Comparison of ENCODE assay signal across 8 cellular contexts in the genomic region with DNA sequence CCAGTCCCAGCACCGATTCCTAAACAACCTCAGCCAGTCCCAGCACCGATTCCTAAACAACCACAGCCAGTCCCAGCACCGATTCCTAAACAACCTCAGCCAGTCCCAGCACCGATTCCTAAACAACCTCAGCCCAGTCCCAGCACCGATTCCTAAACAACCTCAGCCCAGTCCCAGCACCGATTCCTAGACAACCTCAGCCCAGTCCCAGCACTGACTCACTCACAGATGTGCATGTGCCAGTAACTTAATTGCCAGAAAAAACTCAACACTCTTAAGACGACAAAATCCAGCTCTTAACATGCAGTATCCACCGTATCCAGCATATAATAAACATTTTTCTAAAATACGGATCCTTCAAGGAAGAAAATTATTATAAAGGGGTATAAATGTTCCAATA. TPM values are rescaled to one million over a fixed set of nuclear protein-coding genes. Genes with fewer than 3 reads are reported as not detected.
A peak's percentile ranks its signal among the peaks of the same experiment; 100 is the strongest.
DNase-seq lines count a peak whose midpoint lies in the region; ATAC-seq and TF ChIP-seq lines count a peak whose summit lies in the region.
"Not testable (repeated sequence)": the region's sequence is repeated elsewhere in the genome, so short reads cannot be mapped to it uniquely, and the experiment has no call there.
"Had no signal": no experiment of that assay in that cellular context is flagged by ENCODE, and none has a peak within 500 bp of the region (broad histone marks: within the 10 kb centered on the region; RNA-seq: fewer than 3 reads in every experiment).

No MANE protein-coding gene starts in this region.

- peaks cover 0 to 10% of the 10 kb centered on the region in 2 experiments; a peak in 2 of 5 replicates for H3K9me3 Mint-ChIP-seq in H9

- H3K14ac ChIP-seq in H9 (ENCODE audit: insufficient read depth, low read length): not testable (repeated sequence)

- not testable (repeated sequence) for H2BK15ac ChIP-seq in H9 (ENCODE audit: low read depth, low read length)

- H3K9me3 ChIP-seq in H9 (ENCODE audit: control insufficient read depth, low read depth, low read length): not testable (repeated sequence)

- not testable (repeated sequence) for H3K4me1 ChIP-seq in H9 (ENCODE audit: insufficient read depth, low read length)

- H3K9ac ChIP-seq in H9 (ENCODE audit: extremely low read depth, insufficient read length, low read length): not testable (repeated sequence)

- not testable (repeated sequence) for H2BK120ac ChIP-seq in H9 (ENCODE audit: low read depth, low read length, poor library complexity, severe bottlenecking)

- not testable (repeated sequence) for H2AK5ac ChIP-seq in H9 (ENCODE audit: insufficient read length, low read length)

- H4K5ac ChIP-seq in H9 (ENCODE audit: insufficient read length, low read depth, low read length): not testable (repeated sequence)

- H3K27ac ChIP-seq in H9 (ENCODE audit: insufficient read length, low read depth, low read length): not testable (repeated sequence)

- H4K91ac ChIP-seq in H9 (ENCODE audit: insufficient read length, low read depth, low read length): not testable (repeated sequence)

- H3K18ac ChIP-seq in H9 (ENCODE audit: insufficient read length, low read depth, low read length): not testable (repeated sequence)

- H2BK12ac ChIP-seq in H9 (ENCODE audit: insufficient read length, low read depth, low read length): not testable (repeated sequence)

- not testable (repeated sequence) for H3K79me2 ChIP-seq in H9 (ENCODE audit: insufficient read depth, low read length)

- TF ChIP-seq CTCF in H9 (conservative IDR thresholded peaks at IDR 0.05); cardiac fibroblast (IDR thresholded peaks at IDR 0.05; ENCODE audit: low read depth, low read length); fibroblast of pulmonary artery (IDR thresholded peaks at IDR 0.05; ENCODE audit: low read length, missing control alignments): not testable (repeated sequence)

- not testable (repeated sequence) for H3K23ac ChIP-seq in H9 (ENCODE audit: insufficient read length, low read depth, low read length)

- not testable (repeated sequence) for H3K4me3 ChIP-seq in cardiac fibroblast (replicated peaks in 1 of 2; ENCODE audit: low read depth in 2 of 2, low read length in 2 of 2); fibroblast of pulmonary artery (replicated peaks; ENCODE audit: low read depth, low read length)

- not testable (repeated sequence) for H4K20me1 ChIP-seq in H9 (ENCODE audit: control insufficient read depth, insufficient read depth, insufficient read length)

- H3K27ac Mint-ChIP-seq in H9: peak overlapping the region in 2 of 3 experiments; percentile 67 to 71; a peak in 2 of 7 replicates

- H3K27me3 ChIP-seq in H9 (ENCODE audit: insufficient read depth, low read length): not testable (repeated sequence)

- H2BK5ac ChIP-seq in H9 (ENCODE audit: insufficient read length, low read length): not testable (repeated sequence)

- not testable (repeated sequence) for H3K4me3 Mint-ChIP-seq in H9

- not testable (repeated sequence) for H3K23me2 ChIP-seq in H9 (ENCODE audit: insufficient read length, low read depth, low read length, poor library complexity, severe bottlenecking)

- ATAC-seq in Right ventricle myocardium superior (ENCODE audit: poor library complexity): peak; percentile 66

- intact Hi-C loops in Right ventricle myocardium superior (cut with DNase I): not testable (repeated sequence)

- not testable (repeated sequence) for H2AFZ ChIP-seq in H9 (ENCODE audit: low read length)

- H3K4ac ChIP-seq in H9 (ENCODE audit: low read depth, low read length): not testable (repeated sequence)

- WGBS in H9 (ENCODE audit: extremely low coverage, insufficient read length, low lambda C conversion rate): no CpG with 5 or more reads among the region's 9 CpGs

- peaks cover 50 to 53% of the 10 kb centered on the region in 2 experiments for H3K4me1 Mint-ChIP-seq in H9

- H3K4me2 ChIP-seq in H9 (ENCODE audit: insufficient read depth, insufficient read length, low read length): not testable (repeated sequence)

- H4K8ac ChIP-seq in H9 (replicated peaks; ENCODE audit: insufficient read length, low read depth, low read length): not testable (repeated sequence)

- not testable (repeated sequence) for H3T11ph ChIP-seq in H9 (ENCODE audit: low read length)

- H3K27me3 Mint-ChIP-seq in H9 (ENCODE audit: low read depth): not testable (repeated sequence)

- peak; percentile 33 for DNase-seq in Daoy (ENCODE audit: low read depth)
- DNase-seq in H9, Right ventricle myocardium superior: not testable (repeated sequence)
- DNase-seq in RPMI7951 (ENCODE audit: low read depth): peak; percentile 40
- peak; percentile 13 to 50 for DNase-seq in cardiac fibroblast (ENCODE audit: low read depth in 2 of 2)
- peak; percentile 17 for DNase-seq in fibroblast of pulmonary artery (ENCODE audit: low read depth)
- peak; percentile 17 for DNase-seq in myocyte (ENCODE audit: low read depth)

- H3K56ac ChIP-seq in H9 (ENCODE audit: insufficient read length, low read depth, low read length): not testable (repeated sequence)

- H3K79me1 ChIP-seq in H9 (ENCODE audit: insufficient read depth, low read depth, low read length, poor library complexity, severe bottlenecking): not testable (repeated sequence)

- peaks cover 2 to 42% (median 9%) of the 10 kb centered on the region in 3 experiments; a peak in 6 of 7 replicates for H3K36me3 Mint-ChIP-seq in H9 (ENCODE audit: insufficient read depth in 1 of 3, low read depth in 3 of 3)

- H2BK20ac ChIP-seq in H9 (ENCODE audit: low read depth, low read length, poor library complexity, severe bottlenecking): not testable (repeated sequence)

RNA-seq across cellular contexts. Expression of a gene that starts 12.1 kb away (rescaled TPM):
- total RNA-seq in Daoy (2014; rRNA removed; shearing (Covaris generic)): 9.0 and 13.5 TPM in 2 replicates
- 41.9 and 44.3 TPM in 2 replicates for total RNA-seq in H9 (2021)
- 2.3 TPM in 2 replicates for total RNA-seq in RPMI7951 (2014; rRNA removed; shearing (Covaris generic))
- not detected for total RNA-seq in Right ventricle myocardium superior
- total RNA-seq in myocyte: 0.08 and 0.16 TPM in 2 replicates
- 0.06 TPM for polyA plus RNA-seq in myocyte (2012)
- polyA plus RNA-seq: HepG2 had no signal
